ENCODE assay signal across 13 cellular contexts in the genomic region with DNA sequence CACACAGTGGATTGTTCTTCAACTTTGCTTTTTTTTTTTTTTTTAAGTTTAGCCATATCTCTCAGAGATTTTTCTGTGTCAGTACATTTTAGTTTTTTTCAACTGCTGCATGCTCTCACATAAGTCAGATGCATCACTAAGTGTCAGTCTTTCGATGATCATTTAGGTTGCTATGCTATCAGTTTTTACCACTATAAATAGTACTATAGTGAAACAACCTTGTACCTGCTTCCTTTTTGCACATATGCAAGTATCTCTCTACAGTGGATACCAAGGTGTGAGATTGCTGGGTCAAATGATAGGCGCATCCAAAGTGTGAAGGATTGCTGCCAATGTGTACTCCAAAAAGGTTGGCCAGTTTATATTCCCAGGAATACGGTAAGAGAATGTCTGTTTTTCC. TPM values are rescaled to one million over a fixed set of nuclear protein-coding genes. Genes with fewer than 3 reads are reported as not detected.
DNase-seq lines count a peak whose midpoint lies in the region; ATAC-seq and TF ChIP-seq lines count a peak whose summit lies in the region.
"Had no signal": no experiment of that assay in that cellular context is flagged by ENCODE, and none has a peak within 500 bp of the region (broad histone marks: within the 10 kb centered on the region; RNA-seq: fewer than 3 reads in every experiment).

No MANE protein-coding gene starts in this region.

- no peaks in the 10 kb centered on the region for H3K27me3 ChIP-seq in Peyer's patch

- H3K9me3 Mint-ChIP-seq in WTC11, result no peaks in the 10 kb centered on the region

- DNase-seq in GM20000 (ENCODE audit: low spot score) (peak; percentile 29), WTC11 (ENCODE audit: low spot score) (no peak), cerebellum (ENCODE audit: low spot score) (no peak), Peyer's patch (no peak), NCI-H446 (lab: John Stamatoyannopoulos, UW) (no peak), AG08395 (ENCODE audit: low spot score) (no peak)
- DNase-seq: activated gamma-delta T cell, cortex of kidney, NCI-H146, psoas muscle had no signal

- peaks cover 0 to 29% (median 5%) of the 10 kb centered on the region in 4 donors for H3K4me1 ChIP-seq in Peyer's patch

- no peak for TF ChIP-seq CTCF in GM20000 (IDR thresholded peaks at IDR 0.05; ENCODE audit: extremely low read depth, missing control alignments)
- no peak for TF ChIP-seq CTCF in WTC11 (IDR thresholded peaks at IDR 0.05)
- TF ChIP-seq CTCF in Peyer's patch (IDR thresholded peaks at IDR 0.05), result no peak

- H3K9me3 ChIP-seq in Peyer's patch, result no peaks in the 10 kb centered on the region
- H3K9me3 ChIP-seq: psoas muscle had no signal

- peaks cover 3% of the 10 kb centered on the region; the same call in 1 of the 2 replicates for H3K36me3 Mint-ChIP-seq in WTC11

- H3K36me3 ChIP-seq in Peyer's patch, result no peaks in the 10 kb centered on the region

- H3K27ac Mint-ChIP-seq in WTC11, result peak overlapping the region; percentile 25; the same call in 1 of the 2 replicates

- CTCF ChIA-PET in WTC11 (lab: Charles Lee), result no interaction called here

- no peak overlapping the region for H3K4me3 Mint-ChIP-seq in WTC11

- no peak for TF ChIP-seq POLR2A in Peyer's patch (IDR thresholded peaks at IDR 0.05)

- H3K27me3 Mint-ChIP-seq in WTC11 (ENCODE audit: low read depth), result no peaks in the 10 kb centered on the region
- H3K27me3 Mint-ChIP-seq: B cell had no signal

- no peak overlapping the region for H3K27ac ChIP-seq in Peyer's patch

- POLR2A ChIA-PET in WTC11 (lab: Charles Lee), result no interaction called here

- no peak overlapping the region for H3K4me3 ChIP-seq in Peyer's patch
- H3K4me3 ChIP-seq: psoas muscle had no signal

- peaks cover 44% of the 10 kb centered on the region for H3K4me1 Mint-ChIP-seq in WTC11

- peak; percentile 70 for ATAC-seq in GM18498 (IDR thresholded peaks at IDR 0.05; ENCODE audit: unreplicated experiment)
- ATAC-seq in HG02970 (IDR thresholded peaks at IDR 0.05; ENCODE audit: low FRiP score, unreplicated experiment), result peak; percentile 55
- no peak for ATAC-seq in WTC11

TF ChIP-seq in WTC11, 78 proteins besides CTCF, POLR2A, EP300 and RAD21:
- no peak for TF ChIP-seq RORB (CRISPR knock-in tag; IDR thresholded peaks at IDR 0.05)
- TF ChIP-seq SOX15 (CRISPR knock-in tag; IDR thresholded peaks at IDR 0.05), result no peak
- TF ChIP-seq, protein P1, sequence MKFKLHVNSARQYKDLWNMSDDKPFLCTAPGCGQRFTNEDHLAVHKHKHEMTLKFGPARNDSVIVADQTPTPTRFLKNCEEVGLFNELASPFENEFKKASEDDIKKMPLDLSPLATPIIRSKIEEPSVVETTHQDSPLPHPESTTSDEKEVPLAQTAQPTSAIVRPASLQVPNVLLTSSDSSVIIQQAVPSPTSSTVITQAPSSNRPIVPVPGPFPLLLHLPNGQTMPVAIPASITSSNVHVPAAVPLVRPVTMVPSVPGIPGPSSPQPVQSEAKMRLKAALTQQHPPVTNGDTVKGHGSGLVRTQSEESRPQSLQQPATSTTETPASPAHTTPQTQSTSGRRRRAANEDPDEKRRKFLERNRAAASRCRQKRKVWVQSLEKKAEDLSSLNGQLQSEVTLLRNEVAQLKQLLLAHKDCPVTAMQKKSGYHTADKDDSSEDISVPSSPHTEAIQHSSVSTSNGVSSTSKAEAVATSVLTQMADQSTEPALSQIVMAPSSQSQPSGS (CRISPR knock-in tag; IDR thresholded peaks at IDR 0.05; ENCODE audit: borderline replicate concordance, low read depth), result no peak
- TF ChIP-seq FOXP1 (CRISPR knock-in tag; IDR thresholded peaks at IDR 0.05; ENCODE audit: borderline replicate concordance), result no peak
- no peak for TF ChIP-seq SP1 (CRISPR knock-in tag; conservative IDR thresholded peaks at IDR 0.05)
- TF ChIP-seq ZNF232 (CRISPR knock-in tag; IDR thresholded peaks at IDR 0.05), result no peak
- TF ChIP-seq ETV6 (CRISPR knock-in tag; IDR thresholded peaks at IDR 0.05), result no peak
- no peak for TF ChIP-seq ZNF416 (CRISPR knock-in tag; IDR thresholded peaks at IDR 0.05)
- TF ChIP-seq, protein P2, sequence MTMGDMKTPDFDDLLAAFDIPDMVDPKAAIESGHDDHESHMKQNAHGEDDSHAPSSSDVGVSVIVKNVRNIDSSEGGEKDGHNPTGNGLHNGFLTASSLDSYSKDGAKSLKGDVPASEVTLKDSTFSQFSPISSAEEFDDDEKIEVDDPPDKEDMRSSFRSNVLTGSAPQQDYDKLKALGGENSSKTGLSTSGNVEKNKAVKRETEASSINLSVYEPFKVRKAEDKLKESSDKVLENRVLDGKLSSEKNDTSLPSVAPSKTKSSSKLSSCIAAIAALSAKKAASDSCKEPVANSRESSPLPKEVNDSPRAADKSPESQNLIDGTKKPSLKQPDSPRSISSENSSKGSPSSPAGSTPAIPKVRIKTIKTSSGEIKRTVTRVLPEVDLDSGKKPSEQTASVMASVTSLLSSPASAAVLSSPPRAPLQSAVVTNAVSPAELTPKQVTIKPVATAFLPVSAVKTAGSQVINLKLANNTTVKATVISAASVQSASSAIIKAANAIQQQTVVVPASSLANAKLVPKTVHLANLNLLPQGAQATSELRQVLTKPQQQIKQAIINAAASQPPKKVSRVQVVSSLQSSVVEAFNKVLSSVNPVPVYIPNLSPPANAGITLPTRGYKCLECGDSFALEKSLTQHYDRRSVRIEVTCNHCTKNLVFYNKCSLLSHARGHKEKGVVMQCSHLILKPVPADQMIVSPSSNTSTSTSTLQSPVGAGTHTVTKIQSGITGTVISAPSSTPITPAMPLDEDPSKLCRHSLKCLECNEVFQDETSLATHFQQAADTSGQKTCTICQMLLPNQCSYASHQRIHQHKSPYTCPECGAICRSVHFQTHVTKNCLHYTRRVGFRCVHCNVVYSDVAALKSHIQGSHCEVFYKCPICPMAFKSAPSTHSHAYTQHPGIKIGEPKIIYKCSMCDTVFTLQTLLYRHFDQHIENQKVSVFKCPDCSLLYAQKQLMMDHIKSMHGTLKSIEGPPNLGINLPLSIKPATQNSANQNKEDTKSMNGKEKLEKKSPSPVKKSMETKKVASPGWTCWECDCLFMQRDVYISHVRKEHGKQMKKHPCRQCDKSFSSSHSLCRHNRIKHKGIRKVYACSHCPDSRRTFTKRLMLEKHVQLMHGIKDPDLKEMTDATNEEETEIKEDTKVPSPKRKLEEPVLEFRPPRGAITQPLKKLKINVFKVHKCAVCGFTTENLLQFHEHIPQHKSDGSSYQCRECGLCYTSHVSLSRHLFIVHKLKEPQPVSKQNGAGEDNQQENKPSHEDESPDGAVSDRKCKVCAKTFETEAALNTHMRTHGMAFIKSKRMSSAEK (CRISPR knock-in tag; IDR thresholded peaks at IDR 0.05; ENCODE audit: borderline replicate concordance), result no peak
- TF ChIP-seq FOXJ3 (CRISPR knock-in tag; IDR thresholded peaks at IDR 0.05; ENCODE audit: borderline replicate concordance), result no peak
- no peak for TF ChIP-seq KAT7 (CRISPR knock-in tag; IDR thresholded peaks at IDR 0.05; ENCODE audit: borderline replicate concordance)
- TF ChIP-seq GABPB1 (CRISPR knock-in tag; IDR thresholded peaks at IDR 0.05), result no peak
TF ChIP-seq in WTC11: peak in this region for 0.

RNA-seq across cellular contexts. Expression of a gene that starts 33.5 kb away (rescaled TPM):
- 51.6 to 73.2 TPM (median 65.2 TPM) in 3 replicates for total RNA-seq in WTC11 (2021)
- 137 TPM for total RNA-seq in cerebellum
- 10 to 100 TPM; 41.3 to 80.9 (median 43.9) TPM for total RNA-seq in Peyer's patch
